1 cellular context compared by ENCODE assay signal in genomic region chr4:48779095-48779997, GRCh38.
A peak's percentile ranks its signal among the peaks of the same experiment; 100 is the strongest.
TF ChIP-seq lines count a peak whose summit lies in the region.

No MANE protein-coding gene starts in this region.

TF ChIP-seq in WTC11, 78 proteins besides CTCF, POLR2A, EP300 and RAD21 (continued from another document and continues in another):
- TF ChIP-seq ZNF532 (CRISPR knock-in tag; IDR thresholded peaks at IDR 0.05; ENCODE audit: borderline replicate concordance) (no peak), KAT7 (CRISPR knock-in tag; IDR thresholded peaks at IDR 0.05; ENCODE audit: borderline replicate concordance) (peak; percentile 32; the same call in 1 of the 2 replicates), ZNF425 (CRISPR knock-in tag; conservative IDR thresholded peaks at IDR 0.05) (no peak), FOXP4 (CRISPR knock-in tag; IDR thresholded peaks at IDR 0.05) (0 out of 2 replicates have a peak, but pooled peaks have one; percentile 26), ZSCAN18 (CRISPR knock-in tag; IDR thresholded peaks at IDR 0.05) (no peak), CREM (CRISPR knock-in tag; IDR thresholded peaks at IDR 0.05) (no peak), MXD4 (CRISPR knock-in tag; IDR thresholded peaks at IDR 0.05; ENCODE audit: borderline replicate concordance) (no peak), E2F4 (CRISPR knock-in tag; IDR thresholded peaks at IDR 0.05; ENCODE audit: borderline replicate concordance, low read depth) (peak; percentile 49; the same call in 1 of the 2 replicates), USF1 (CRISPR knock-in tag; IDR thresholded peaks at IDR 0.05) (no peak), TCF7 (CRISPR knock-in tag; IDR thresholded peaks at IDR 0.05; ENCODE audit: low read depth) (no peak), RORB (CRISPR knock-in tag; IDR thresholded peaks at IDR 0.05) (no peak), ZNF423 (CRISPR knock-in tag; IDR thresholded peaks at IDR 0.05) (no peak), FOXK1 (CRISPR knock-in tag; IDR thresholded peaks at IDR 0.05) (peak; percentile 64), E2F5 (CRISPR knock-in tag; IDR thresholded peaks at IDR 0.05) (peak; percentile 46), TP53 (CRISPR knock-in tag; IDR thresholded peaks at IDR 0.05) (peak; percentile 72; the same call in 1 of the 2 replicates), JUN (CRISPR knock-in tag; IDR thresholded peaks at IDR 0.05) (no peak), OVOL2 (CRISPR knock-in tag; IDR thresholded peaks at IDR 0.05; ENCODE audit: borderline replicate concordance) (no peak), ATF6 (CRISPR knock-in tag; IDR thresholded peaks at IDR 0.05) (no peak), ZMAT4 (CRISPR knock-in tag; IDR thresholded peaks at IDR 0.05) (no peak), NFATC4 (CRISPR knock-in tag; IDR thresholded peaks at IDR 0.05) (no peak), NR3C1 (CRISPR knock-in tag; conservative IDR thresholded peaks at IDR 0.05; ENCODE audit: low read depth) (no peak; the same call in 1 of the 2 replicates), ZNF263 (CRISPR knock-in tag; IDR thresholded peaks at IDR 0.05; ENCODE audit: low read depth) (no peak), ESRRA (CRISPR knock-in tag; IDR thresholded peaks at IDR 0.05; ENCODE audit: borderline replicate concordance) (no peak), ZNF396 (CRISPR knock-in tag; IDR thresholded peaks at IDR 0.05; ENCODE audit: borderline replicate concordance) (no peak), GTF2I (CRISPR knock-in tag; conservative IDR thresholded peaks at IDR 0.05) (no peak), ZNF317 (CRISPR knock-in tag; IDR thresholded peaks at IDR 0.05; ENCODE audit: borderline replicate concordance, low read depth) (no peak), HMGXB4 (CRISPR knock-in tag; IDR thresholded peaks at IDR 0.05) (peak; percentile 84), IRF2 (CRISPR knock-in tag; IDR thresholded peaks at IDR 0.05; ENCODE audit: borderline replicate concordance, low read depth) (no peak), CREB1 (CRISPR knock-in tag; IDR thresholded peaks at IDR 0.05) (no peak), ZNF232 (CRISPR knock-in tag; IDR thresholded peaks at IDR 0.05) (no peak), CBFB (CRISPR knock-in tag; IDR thresholded peaks at IDR 0.05; ENCODE audit: low read depth) (no peak), HMGA2 (CRISPR knock-in tag; IDR thresholded peaks at IDR 0.05) (no peak), MAX (CRISPR knock-in tag; IDR thresholded peaks at IDR 0.05) (no peak), ETV6 (CRISPR knock-in tag; IDR thresholded peaks at IDR 0.05) (0 out of 2 replicates have a peak, but pooled peaks have one; percentile 56), CDX4 (CRISPR knock-in tag; IDR thresholded peaks at IDR 0.05; ENCODE audit: borderline replicate concordance) (no peak), NR2C2 (CRISPR knock-in tag; IDR thresholded peaks at IDR 0.05) (0 out of 2 replicates have a peak, but pooled peaks have one; percentile 37), NR1H2 (CRISPR knock-in tag; IDR thresholded peaks at IDR 0.05) (no peak), GRHL2 (CRISPR knock-in tag; IDR thresholded peaks at IDR 0.05; ENCODE audit: insufficient replicate concordance, severe bottlenecking) (no peak), FOXP1 (CRISPR knock-in tag; IDR thresholded peaks at IDR 0.05; ENCODE audit: borderline replicate concordance) (peak; percentile 71; the same call in 1 of the 2 replicates), ELF4 (CRISPR knock-in tag; IDR thresholded peaks at IDR 0.05; ENCODE audit: low read depth) (no peak), ERG (CRISPR knock-in tag; IDR thresholded peaks at IDR 0.05) (no peak)
